In genomic region chr1:39170731-39171375, GRCh38 we compare ENCODE assay signal across 9 cellular contexts. TPM values are rescaled to one million over a fixed set of nuclear protein-coding genes. Genes with fewer than 3 reads are reported as not detected.
A peak's percentile ranks its signal among the peaks of the same experiment; 100 is the strongest.
DNase-seq lines count a peak whose midpoint lies in the region; ATAC-seq, FAIRE-seq and TF ChIP-seq lines count a peak whose summit lies in the region.
"Had no signal": no experiment of that assay in that cellular context is flagged by ENCODE, and none has a peak within 500 bp of the region (broad histone marks: within the 10 kb centered on the region; RNA-seq: fewer than 3 reads in every experiment).

No MANE protein-coding gene starts in this region.

- no peaks in the 10 kb centered on the region for H3K79me1 ChIP-seq in neuronal stem cell (ENCODE audit: low read depth, low read length)

- H3K14ac ChIP-seq in neuronal stem cell (ENCODE audit: low read length): no peak overlapping the region

- no peak overlapping the region for H2AK5ac ChIP-seq in neuronal stem cell (ENCODE audit: low read depth, low read length)

- H3K9me3 ChIP-seq in K562 (replicated peaks; ENCODE audit: control insufficient read depth, insufficient read depth, low read depth, low read length) (no peaks in the 10 kb centered on the region), neuronal stem cell (replicated peaks in 1 of 2; ENCODE audit: control insufficient read depth in 2 of 2, insufficient read depth in 1 of 2, low read depth in 1 of 2, low read length in 2 of 2) (no peaks in the 10 kb centered on the region), testis (no peaks in the 10 kb centered on the region), PC-3 (ENCODE audit: low read length) (no peaks in the 10 kb centered on the region)
- H3K9me3 ChIP-seq: neutrophil had no signal

- no peak overlapping the region for H4K91ac ChIP-seq in neuronal stem cell (ENCODE audit: low read depth, low read length, poor library complexity)

- no peaks in the 10 kb centered on the region for H3F3A ChIP-seq in PC-3 (ENCODE audit: low read length, unreplicated experiment)

- TF ChIP-seq POLR2A in K562 (conservative IDR thresholded peaks at IDR 0.05) (no peak), testis (IDR thresholded peaks at IDR 0.05) (no peak)

- no peak overlapping the region for H3K23ac ChIP-seq in neuronal stem cell (ENCODE audit: low read depth, low read length, poor library complexity)

- POLR2A ChIA-PET in K562 (lab: Yijun Ruan, JAX) (interaction anchor here (1.0 to 1.6 kb wide), 4 partner anchors 12 to 17 kb away, joined by 3 to 4 read pairs (median 3); no protein-coding TSS in a partner anchor), PC-3 (lab: Charles Lee; ENCODE audit: unreplicated experiment) (no interaction called here)

- no peak overlapping the region for H2BK5ac ChIP-seq in neuronal stem cell (ENCODE audit: low read length)

- H2AFZ ChIP-seq in K562 (ENCODE audit: low read depth, low read length): no peak overlapping the region
- H2AFZ ChIP-seq in neuronal stem cell (ENCODE audit: low read length): no peak overlapping the region
- no peak overlapping the region for H2AFZ ChIP-seq in PC-3 (ENCODE audit: low read length)

- H3K4me3 ChIP-seq in K562: no peak overlapping the region
- no peak overlapping the region for H3K4me3 ChIP-seq in neuronal stem cell (ENCODE audit: low read length in 2 of 2)
- H3K4me3 ChIP-seq in testis: no peak overlapping the region
- no peak overlapping the region for H3K4me3 ChIP-seq in PC-3 (ENCODE audit: low read length)

- H4K20me1 ChIP-seq in K562 (replicated peaks; ENCODE audit: control insufficient read depth, insufficient read depth, low read length): no peaks in the 10 kb centered on the region
- H4K20me1 ChIP-seq in PC-3 (ENCODE audit: low read length): no peaks in the 10 kb centered on the region

- in situ Hi-C loops in K562 (cut with MboI): no loop called here

- DNase-seq in DMS79 (lab: John Stamatoyannopoulos, UW): peak; percentile 99
- DNase-seq in NCI-H2107 (lab: John Stamatoyannopoulos, UW): peak; percentile 100
- DNase-seq in K562 (ENCODE audit: extremely low read depth in 1 of 4, low spot score in 3 of 4): peak in 2 of 4 experiments; percentile 35 to 39
- DNase-seq in neuronal stem cell (ENCODE audit: low spot score): peak; percentile 66
- no peak for DNase-seq in pons (ENCODE audit: low spot score)
- no peak for DNase-seq in testis
- no peak for DNase-seq in activated CD4-positive, alpha-beta T cell treated with anti-CD3 and anti-CD28 coated beads, Interleukin-2, amount 50 U/mL, for 4 hours
- no peak for DNase-seq in PC-3

- BruUV-seq in K562 (replicated peaks; lab: Mats Ljungman, UMichigan) (no TSS peak), PC-3 (replicated peaks; lab: Mats Ljungman, UMichigan) (no TSS peak)

- no peak overlapping the region for H2BK120ac ChIP-seq in neuronal stem cell (ENCODE audit: low read depth, low read length)

- no peaks in the 10 kb centered on the region for H3K9me2 ChIP-seq in PC-3 (replicated peaks; ENCODE audit: low read length)

- no peak overlapping the region for H4K8ac ChIP-seq in neuronal stem cell (ENCODE audit: low read depth, low read length)

- no peak for FAIRE-seq in K562 (lab: Jason Lieb, UNC)

- WGBS in K562 (ENCODE audit: insufficient coverage, low coverage, missing lambda C conversion rate): 54% methylated on average over 6 of the region's 6 CpGs
- no CpG with 5 or more reads among the region's 6 CpGs for WGBS in neuronal stem cell (ENCODE audit: extremely low coverage in 2 of 2, insufficient read length in 2 of 2, insufficient replicate concordance in 1 of 2), 2 donors
- WGBS in testis, 2 donors: 88 to 89% methylated on average over 6 of the region's 6 CpGs

- H3K4me2 ChIP-seq in K562 (ENCODE audit: insufficient read depth, low read length): no peak overlapping the region
- peak overlapping the region; percentile 32 for H3K4me2 ChIP-seq in neuronal stem cell (ENCODE audit: insufficient read depth, low read length, poor library complexity, severe bottlenecking)
- H3K4me2 ChIP-seq in PC-3 (ENCODE audit: low read length): no peak overlapping the region

- TF ChIP-seq CTCF in K562 (IDR thresholded peaks at IDR 0.05 in 2 of 3, conservative IDR thresholded peaks at IDR 0.05 in 1 of 3; ENCODE audit: insufficient read depth in 2 of 3, low read depth in 1 of 3, low read length in 3 of 3) (no peak), testis (IDR thresholded peaks at IDR 0.05) (no peak), PC-3 (conservative IDR thresholded peaks at IDR 0.05; ENCODE audit: low read depth, low read length) (no peak)

- H3K9ac ChIP-seq in K562 (ENCODE audit: insufficient read depth in 1 of 2, low read depth in 2 of 2, low read length in 2 of 2): peak overlapping the region in 1 of 2 experiments; percentile 6; a peak in 2 of 4 replicates
- no peak overlapping the region for H3K9ac ChIP-seq in neuronal stem cell (ENCODE audit: low read depth, low read length, poor library complexity)
- no peak overlapping the region for H3K9ac ChIP-seq in PC-3 (ENCODE audit: low read length)

- H2BK15ac ChIP-seq in neuronal stem cell (ENCODE audit: low read length): no peak overlapping the region

- intact Hi-C loops in K562 (cut with micrococcal nuclease) (no loop called here), testis (cut with DNase I; ENCODE audit: low total_unique reads) (no loop called here), PC-3 (cut with micrococcal nuclease) (no loop called here)

- no peaks in the 10 kb centered on the region for H3K9me1 ChIP-seq in K562 (ENCODE audit: control insufficient read depth, insufficient read depth, low read length)

- H3K79me2 ChIP-seq in K562 (ENCODE audit: control insufficient read depth, insufficient read depth, low read length) (peaks cover 56% of the 10 kb centered on the region), PC-3 (ENCODE audit: low read length) (peaks cover 75% of the 10 kb centered on the region)

- ATAC-seq in K562: no peak
- no peak for ATAC-seq in PC-3

- no peaks in the 10 kb centered on the region for H3K36me3 ChIP-seq in K562 (ENCODE audit: control insufficient read depth, insufficient read depth, low read length)
- H3K36me3 ChIP-seq in neuronal stem cell (replicated peaks in 1 of 2; ENCODE audit: control insufficient read depth in 2 of 2, insufficient read depth in 2 of 2, low read length in 2 of 2): no peaks in the 10 kb centered on the region
- H3K36me3 ChIP-seq in testis (ENCODE audit: low read depth, missing control alignments): no peaks in the 10 kb centered on the region
- H3K36me3 ChIP-seq in PC-3 (ENCODE audit: low read depth, low read length): no peaks in the 10 kb centered on the region
- H3K36me3 ChIP-seq: neutrophil had no signal

- no peak for TF ChIP-seq RAD21 in K562 (CRISPR knock-in tag; conservative IDR thresholded peaks at IDR 0.05 in 1 of 2, IDR thresholded peaks at IDR 0.05 in 1 of 2)

- H3K4me1 ChIP-seq in K562 (replicated peaks in 1 of 2; ENCODE audit: control insufficient read depth in 2 of 2, insufficient read depth in 2 of 2, low read length in 2 of 2) (peaks cover 44 to 64% of the 10 kb centered on the region in 2 experiments), neuronal stem cell (ENCODE audit: control insufficient read depth in 2 of 2, insufficient read depth in 1 of 2, low read depth in 1 of 2, low read length in 2 of 2) (peaks cover 24 to 27% of the 10 kb centered on the region in 2 donors), testis (peaks cover 32% of the 10 kb centered on the region), PC-3 (ENCODE audit: insufficient read depth, low read length) (0 out of 2 replicates have a peak, but pooled peaks cover 4% of the 10 kb centered on the region)

- no peak overlapping the region for H3K4ac ChIP-seq in neuronal stem cell (ENCODE audit: low read length)

- no peak overlapping the region for H3K18ac ChIP-seq in neuronal stem cell (ENCODE audit: low read length)

- CTCF ChIA-PET in K562 (lab: Yijun Ruan, JAX; ENCODE audit: low intra/inter-chr PET ratio): no interaction called here
- CTCF ChIA-PET in PC-3 (lab: Charles Lee): no interaction called here

- H3K27me3 ChIP-seq in K562 (ENCODE audit: control insufficient read depth in 2 of 2, insufficient read depth in 2 of 2, low read length in 2 of 2) (no peaks in the 10 kb centered on the region), neuronal stem cell (ENCODE audit: control insufficient read depth in 3 of 3, insufficient read depth in 3 of 3, low read depth in 1 of 3, low read length in 3 of 3) (no peaks in the 10 kb centered on the region), testis (no peaks in the 10 kb centered on the region), PC-3 (ENCODE audit: low read length) (no peaks in the 10 kb centered on the region)
- H3K27me3 ChIP-seq: neutrophil had no signal

- no peak overlapping the region for H2BK12ac ChIP-seq in neuronal stem cell (ENCODE audit: low read length)

- H3K27ac ChIP-seq in K562 (ENCODE audit: extremely low read depth, low read depth, low read length): no peak overlapping the region; the same call in 2 of the 3 replicates
- H3K27ac ChIP-seq in neuronal stem cell (replicated peaks; ENCODE audit: low read length): peak overlapping the region; percentile 94
- H3K27ac ChIP-seq in testis: no peak overlapping the region
- no peak overlapping the region for H3K27ac ChIP-seq in PC-3 (ENCODE audit: low read length)
- H3K27ac ChIP-seq: neutrophil had no signal

- TF ChIP-seq EP300 in K562 (IDR thresholded peaks at IDR 0.05; ENCODE audit: low read length): no peak

TF ChIP-seq in K562, 482 proteins besides CTCF, POLR2A, EP300 and RAD21 (continues in another document):
- TF ChIP-seq CBFA2T3 (IDR thresholded peaks at IDR 0.05): peak; percentile 12; the same call in 1 of the 2 replicates

RNA-seq across cellular contexts. Expression of gene MACF1, which starts 33.6 kb away (rescaled TPM):
- total RNA-seq in K562 (2011; cell fraction: chromatin; rRNA removed; ENCODE audit: low replicate concordance): 567 and 1,155 TPM in 2 replicates
- total RNA-seq in K562 (2011; cell fraction: nucleolus; rRNA removed): 256 and 329 TPM in 2 replicates
- total RNA-seq in K562 (2011; cell fraction: nucleoplasm; rRNA removed): 400 and 459 TPM in 2 replicates
- total RNA-seq in K562 (2014; rRNA removed) (147 and 152 TPM in 2 replicates), K562 (2014; rRNA removed; fragmentation: Illumina TruSeq; extraction: Trizol) (149 and 159 TPM in 2 replicates), K562 (2015; rRNA removed; fragmentation: Illumina TruSeq; extraction: Trizol) (223 and 232 TPM in 2 replicates), K562 (2021) (175 and 200 TPM in 2 replicates), testis (100 to 1,000 TPM; 422 to 494 TPM), PC-3 (2014; rRNA removed) (103 and 146 TPM in 2 replicates)
- polyA plus RNA-seq in K562 (2011; rRNA removed) (71.6 and 72.1 TPM in 2 replicates), K562 (2014; fragmentation: Illumina TruSeq; extraction: Trizol) (99.7 and 112 TPM in 2 replicates), K562 (2014; fragmentation: Nextera tagmentation; extraction: Ambion mirVana) (10 to 100 TPM; 13.2 to 21.2 TPM), K562 (2014; rRNA removed) (86.1 and 96.3 TPM in 2 replicates), testis (ENCODE audit: insufficient read depth, low read depth, low replicate concordance) (136 TPM)
- 35.7 and 47.7 TPM in 2 replicates for polyA plus RNA-seq in K562 (2011; cell fraction: cytosol; rRNA removed)
- 255 and 292 TPM in 2 replicates for polyA plus RNA-seq in K562 (2011; cell fraction: nucleus; rRNA removed)
- polyA plus RNA-seq in K562 (2012): 97.8 and 152 TPM in 2 replicates
- polyA minus RNA-seq in K562 (2011; rRNA and poly(A)+ RNA removed): 480 TPM in 2 replicates
- polyA minus RNA-seq in K562 (2011; cell fraction: cytosol; rRNA and poly(A)+ RNA removed): 137 and 164 TPM in 2 replicates
- 348 and 753 TPM in 2 replicates for polyA minus RNA-seq in K562 (2011; cell fraction: nucleus; rRNA and poly(A)+ RNA removed)
- polyA plus RNA-seq in neuronal stem cell (2013, experiment 1 of 2): 51.9 TPM
- 52.8 TPM for polyA plus RNA-seq in neuronal stem cell (2013, experiment 2 of 2)

Comparison
In these comparisons a context has a peak if more than half of its experiments do, and no peak if none do; other contexts are left out.
1. DNase-seq: peak in DMS79 (single experiment), NCI-H2107 (single experiment) and neuronal stem cell (single experiment); none in pons (single experiment), testis (single experiment), activated CD4-positive, alpha-beta T cell treated with anti-CD3 and anti-CD28 coated beads, Interleukin-2, amount 50 U/mL, for 4 hours (0 of 2) and PC-3 (single experiment).